Comparison of ENCODE assay signal across 8 cellular contexts in the genomic region with DNA sequence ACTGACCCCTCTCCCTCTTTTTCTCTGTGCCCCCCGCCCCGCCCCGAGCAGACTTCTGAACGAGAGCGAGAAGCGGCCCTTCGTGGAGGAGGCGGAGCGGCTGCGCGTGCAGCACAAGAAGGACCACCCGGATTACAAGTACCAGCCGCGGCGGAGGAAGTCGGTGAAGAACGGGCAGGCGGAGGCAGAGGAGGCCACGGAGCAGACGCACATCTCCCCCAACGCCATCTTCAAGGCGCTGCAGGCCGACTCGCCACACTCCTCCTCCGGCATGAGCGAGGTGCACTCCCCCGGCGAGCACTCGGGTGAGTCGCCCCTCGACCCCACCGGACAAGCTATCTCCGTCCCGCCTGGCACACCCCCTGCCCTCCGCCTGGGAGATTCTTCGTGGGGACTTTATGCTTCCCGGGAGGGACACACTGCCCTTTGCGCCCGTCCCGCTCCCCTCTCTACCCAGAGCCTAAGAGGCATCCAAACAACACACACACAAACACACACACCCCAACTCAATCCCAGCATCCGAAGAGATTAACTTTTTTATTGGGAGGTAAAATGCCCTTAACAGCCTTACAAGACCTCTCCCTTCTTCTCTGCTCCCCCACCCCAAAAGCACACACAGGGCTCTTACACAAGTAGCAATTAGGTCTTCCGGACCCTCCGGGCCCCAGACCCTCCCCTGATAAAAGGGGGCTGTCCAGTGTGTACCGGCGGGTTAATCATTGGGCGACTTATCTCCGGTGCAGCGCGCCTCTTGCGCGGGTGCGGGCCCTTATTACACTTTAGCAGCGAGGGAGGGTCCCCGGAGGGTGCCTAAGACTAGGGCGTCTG. TPM values are rescaled to one million over a fixed set of nuclear protein-coding genes. Genes with fewer than 3 reads are reported as not detected.
A peak's percentile ranks its signal among the peaks of the same experiment; 100 is the strongest.
DNase-seq lines count a peak whose midpoint lies in the region; TF ChIP-seq lines count a peak whose summit lies in the region.

No MANE protein-coding gene starts in this region.

- DNase-seq in Daoy (ENCODE audit: low read depth) (peak; percentile 71), MM.1S (peak; percentile 30), ovary (no peak), T-helper 9 cell (no peak), HUDEP-2 (lab: John Stamatoyannopoulos, UW; ENCODE audit: unreplicated experiment in 76 of 76) (no peak), NCI-H2029 (lab: John Stamatoyannopoulos, UW) (no peak)
- no peak for DNase-seq in stimulated activated CD4-positive, alpha-beta T cell treated with anti-CD3 and anti-CD28 coated beads, Interleukin-1b, Interleukin-23, amount 100 ng/mL, for 48 hours

- peak overlapping the region; percentile 97 for H3K4me2 ChIP-seq in MM.1S (ENCODE audit: low read depth, low read length)

- intact Hi-C loops in ovary (cut with DNase I), result no loop called here

- no peaks in the 10 kb centered on the region for H3F3A ChIP-seq in MM.1S (ENCODE audit: insufficient read depth, low read length)

- H2AFZ ChIP-seq in MM.1S (ENCODE audit: low read length), result peak overlapping the region; percentile 88

- H3K9me3 ChIP-seq in MM.1S (replicated peaks; ENCODE audit: insufficient read depth, low read length) (no peaks in the 10 kb centered on the region), esophagus (ENCODE audit: control insufficient read depth in 2 of 2, insufficient read depth in 1 of 2, low read depth in 1 of 2, low read length in 1 of 2) (no peaks in the 10 kb centered on the region), ovary (no peaks in the 10 kb centered on the region)

- no peak for TF ChIP-seq EP300 in ovary (IDR thresholded peaks at IDR 0.05)

- H3K9ac ChIP-seq in MM.1S (ENCODE audit: low read length), result no peak overlapping the region; the same call in 1 of the 2 replicates

- H3K36me3 ChIP-seq in MM.1S (replicated peaks; ENCODE audit: insufficient read depth, low read length) (no peaks in the 10 kb centered on the region), esophagus (ENCODE audit: control insufficient read depth in 2 of 2, insufficient read depth in 2 of 2, low read length in 1 of 2) (peaks cover 3 to 10% of the 10 kb centered on the region in 2 donors), ovary (no peaks in the 10 kb centered on the region)

- H3K9me2 ChIP-seq in MM.1S (replicated peaks; ENCODE audit: insufficient read depth, low read length), result no peaks in the 10 kb centered on the region

- H3K4me1 ChIP-seq in MM.1S (ENCODE audit: low read length), result 0 out of 2 replicates have a peak, but pooled peaks cover 5% of the 10 kb centered on the region
- H3K4me1 ChIP-seq in esophagus (ENCODE audit: control insufficient read depth in 2 of 2, insufficient read depth in 2 of 2, low read length in 1 of 2), result peaks cover 4 to 11% of the 10 kb centered on the region in 2 donors
- peaks cover 3% of the 10 kb centered on the region for H3K4me1 ChIP-seq in ovary (ENCODE audit: insufficient read depth)

- peaks cover 29% of the 10 kb centered on the region for H3K27me3 ChIP-seq in MM.1S (replicated peaks; ENCODE audit: insufficient read depth, low read length)
- H3K27me3 ChIP-seq in esophagus (ENCODE audit: control insufficient read depth in 1 of 2, insufficient read depth in 2 of 2, low read length in 2 of 2), result peaks cover 0 to 4% of the 10 kb centered on the region in 2 donors
- H3K27me3 ChIP-seq in ovary, result no peaks in the 10 kb centered on the region

- no peaks in the 10 kb centered on the region for H3K79me2 ChIP-seq in MM.1S (ENCODE audit: low read length)

- H3K27ac ChIP-seq in MM.1S (ENCODE audit: low read length) (no peak overlapping the region), esophagus (ENCODE audit: low read depth in 2 of 2, low read length in 1 of 2) (no peak overlapping the region), ovary (no peak overlapping the region)

- H4K20me1 ChIP-seq in MM.1S (ENCODE audit: insufficient read depth, low read length), result no peaks in the 10 kb centered on the region

- 17 to 23% methylated on average over 42 to 55 of the region's 55 CpGs for WGBS in esophagus, 2 donors
- 5 to 9% (median 6%) methylated on average over 55 of the region's 55 CpGs for WGBS in ovary, 3 donors

- no peak for TF ChIP-seq POLR2A in ovary (IDR thresholded peaks at IDR 0.05)

- TF ChIP-seq CTCF in MM.1S (IDR thresholded peaks at IDR 0.05; ENCODE audit: low read length) (no peak), ovary (IDR thresholded peaks at IDR 0.05) (no peak)

- peak overlapping the region; percentile 71 for H3K4me3 ChIP-seq in MM.1S (ENCODE audit: low read length)
- H3K4me3 ChIP-seq in esophagus (ENCODE audit: low read depth in 1 of 2, low read length in 2 of 2), result peak overlapping the region; percentile 31 to 46
- H3K4me3 ChIP-seq in ovary, result peak overlapping the region; percentile 22

RNA-seq across cellular contexts. Expression of gene SOX9, which starts 2.1 kb away (rescaled TPM):
- 7.4 and 8.4 TPM in 2 replicates for total RNA-seq in Daoy (2014; rRNA removed; shearing (Covaris generic))
- polyA plus RNA-seq in esophagus (10 to 100 TPM in 1 of 2 donors, 1 to 10 TPM in 1; 3.7 to 11.4 TPM), ovary (1 to 10 TPM in 1 of 2 donors, under 1 TPM in 1; 0.12 to 1.3 TPM)
- 10 to 100 TPM in 1 of 7 donors, 1 to 10 TPM in 3, under 1 TPM in 2, not detected in 1; 0.10 to 21.6 (median 1.9) TPM for total RNA-seq in ovary

Comparison
In these comparisons a context has a peak if more than half of its experiments do, and no peak if none do; other contexts are left out.
1. DNase-seq: peak in Daoy (single experiment) and MM.1S (single experiment); none in ovary (0 of 5), T-helper 9 cell (single experiment), HUDEP-2 (0 of 76), NCI-H2029 (single experiment) and stimulated activated CD4-positive, alpha-beta T cell treated with anti-CD3 and anti-CD28 coated beads, Interleukin-1b, Interleukin-23, amount 100 ng/mL, for 48 hours (single experiment).
2. Peak in every context shown above with its lines, with median percentiles within 50 percentile points of each other: H3K4me3 ChIP-seq.